ENCODE assay signal across 9 cellular contexts in genomic region chr9:5869315-5870019, GRCh38. TPM values are rescaled to one million over a fixed set of nuclear protein-coding genes. Genes with fewer than 3 reads are reported as not detected.
DNase-seq lines count a peak whose midpoint lies in the region; ATAC-seq and TF ChIP-seq lines count a peak whose summit lies in the region.
"Had no signal": no experiment of that assay in that cellular context is flagged by ENCODE, and none has a peak within 500 bp of the region (broad histone marks: within the 10 kb centered on the region; RNA-seq: fewer than 3 reads in every experiment).

No MANE protein-coding gene starts in this region.

- peak; percentile 71 for TF ChIP-seq CTCF in GM12872 (IDR thresholded peaks at IDR 0.05; ENCODE audit: insufficient read depth, low read depth, low read length)
- TF ChIP-seq CTCF in Loucy (conservative IDR thresholded peaks at IDR 0.05; ENCODE audit: low read length) = peak; percentile 65

- no peak overlapping the region for H4K8ac ChIP-seq in mesendoderm (ENCODE audit: low read depth, low read length)

- H3K27me3 ChIP-seq in Loucy (ENCODE audit: insufficient read depth, low read length, poor library complexity, severe bottlenecking) (no peaks in the 10 kb centered on the region), mesendoderm (ENCODE audit: insufficient read depth, low read length, poor library complexity) (no peaks in the 10 kb centered on the region)

- H3K4me1 Mint-ChIP-seq in activated T-helper 17 cell treated with anti-CD3 and anti-CD28 coated beads, Interleukin-2, amount 50 U/mL, for 72 hours = no peaks in the 10 kb centered on the region

- H3K9ac ChIP-seq in Loucy (ENCODE audit: low read depth, low read length, poor library complexity, severe bottlenecking) (no peak overlapping the region), mesendoderm (ENCODE audit: low read length) (no peak overlapping the region)

- peak; percentile 62 for ATAC-seq in activated T-helper 17 cell treated with anti-CD3 and anti-CD28 coated beads, Interleukin-2, amount 50 U/mL, for 72 hours (replicated peaks)
- no peak for ATAC-seq in HG02970 (IDR thresholded peaks at IDR 0.05; ENCODE audit: low FRiP score, unreplicated experiment)

- H2AFZ ChIP-seq in Loucy (ENCODE audit: low read length) = peak overlapping the region; percentile 29

- H3K4me3 ChIP-seq in Loucy (ENCODE audit: low read length, poor library complexity, severe bottlenecking) = no peak overlapping the region
- H3K4me3 ChIP-seq in mesendoderm (ENCODE audit: low read length) = no peak overlapping the region

- H3K9me2 ChIP-seq in Loucy (replicated peaks; ENCODE audit: low read depth, low read length) = no peaks in the 10 kb centered on the region

- no peak overlapping the region for H2BK15ac ChIP-seq in mesendoderm (replicated peaks; ENCODE audit: low read depth)

- no peaks in the 10 kb centered on the region for H3K79me1 ChIP-seq in mesendoderm (ENCODE audit: low read length)

- no peak overlapping the region for H2AK5ac ChIP-seq in mesendoderm (ENCODE audit: low read length)

- H3K27ac Mint-ChIP-seq in activated T-helper 17 cell treated with anti-CD3 and anti-CD28 coated beads, Interleukin-2, amount 50 U/mL, for 72 hours = peak overlapping the region; percentile 74

- H3K36me3 Mint-ChIP-seq in activated T-helper 17 cell treated with anti-CD3 and anti-CD28 coated beads, Interleukin-2, amount 50 U/mL, for 72 hours (ENCODE audit: low read depth) = no peaks in the 10 kb centered on the region

- H3K79me2 ChIP-seq in Loucy (ENCODE audit: insufficient read depth, low read length) (no peaks in the 10 kb centered on the region), mesendoderm (ENCODE audit: control insufficient read depth, insufficient read depth, low read length) (no peaks in the 10 kb centered on the region)

- H4K5ac ChIP-seq in mesendoderm (ENCODE audit: low read length) = no peak overlapping the region

- H3K36me3 ChIP-seq in Loucy (ENCODE audit: insufficient read depth, low read length) (no peaks in the 10 kb centered on the region), mesendoderm (ENCODE audit: control insufficient read depth, insufficient read depth, low read length) (no peaks in the 10 kb centered on the region)

- H3F3A ChIP-seq in Loucy (ENCODE audit: low read depth) = no peaks in the 10 kb centered on the region

- H3K4me1 ChIP-seq in Loucy (ENCODE audit: insufficient read depth, low read length, poor library complexity, severe bottlenecking) (peaks cover 12% of the 10 kb centered on the region), mesendoderm (ENCODE audit: control insufficient read depth, low read depth, low read length) (no peaks in the 10 kb centered on the region)

- H2BK5ac ChIP-seq in mesendoderm (ENCODE audit: low read length) = no peak overlapping the region

- no peak overlapping the region for H2BK120ac ChIP-seq in mesendoderm (ENCODE audit: low read depth, low read length)

- WGBS in mesendoderm (ENCODE audit: extremely low coverage, insufficient coverage, low lambda C conversion rate) = no CpG with 5 or more reads among the region's 3 CpGs

- H3K56ac ChIP-seq in mesendoderm (ENCODE audit: low read length) = no peak overlapping the region

- no peak overlapping the region for H3K4ac ChIP-seq in mesendoderm (ENCODE audit: low read depth, low read length)

- DNase-seq in mesendoderm = peak; percentile 78
- no peak for DNase-seq in NOMO-1 (lab: John Stamatoyannopoulos, UW; ENCODE audit: unreplicated experiment in 2 of 2)
- no peak for DNase-seq in NCI-H1436 (lab: John Stamatoyannopoulos, UW)
- no peak for DNase-seq in ureter (ENCODE audit: low spot score)
- DNase-seq: Kasumi-1 had no signal

- no peak overlapping the region for H3K18ac ChIP-seq in mesendoderm (ENCODE audit: low read length)

- no peak overlapping the region for H3K23ac ChIP-seq in mesendoderm (ENCODE audit: low read length)

- no peak overlapping the region for H3K4me2 ChIP-seq in Loucy (ENCODE audit: low read depth, low read length, poor library complexity, severe bottlenecking)
- no peak overlapping the region for H3K4me2 ChIP-seq in mesendoderm (ENCODE audit: low read length)

- H3K27me3 Mint-ChIP-seq in activated T-helper 17 cell treated with anti-CD3 and anti-CD28 coated beads, Interleukin-2, amount 50 U/mL, for 72 hours = no peaks in the 10 kb centered on the region

- no peak overlapping the region for H3K4me3 Mint-ChIP-seq in activated T-helper 17 cell treated with anti-CD3 and anti-CD28 coated beads, Interleukin-2, amount 50 U/mL, for 72 hours

- no peaks in the 10 kb centered on the region for H4K20me1 ChIP-seq in Loucy (ENCODE audit: insufficient read depth, low read length, poor library complexity, severe bottlenecking)

- no peak overlapping the region for H3K27ac ChIP-seq in mesendoderm (ENCODE audit: low read depth, low read length)

- no peaks in the 10 kb centered on the region for H3K9me3 ChIP-seq in Loucy (ENCODE audit: insufficient read depth, low read depth, low read length)

- H3K9me3 Mint-ChIP-seq in activated T-helper 17 cell treated with anti-CD3 and anti-CD28 coated beads, Interleukin-2, amount 50 U/mL, for 72 hours = no peaks in the 10 kb centered on the region

RNA-seq across cellular contexts. Expression of gene MLANA, which starts 21.2 kb away (rescaled TPM):
- not detected for total RNA-seq in activated T-helper 17 cell treated with anti-CD3 and anti-CD28 coated beads, Interleukin-2, amount 50 U/mL, for 72 hours
- not detected for polyA plus RNA-seq in mesendoderm (2013, experiment 1 of 2)
- not detected for polyA plus RNA-seq in mesendoderm (2013, experiment 2 of 2)
- total RNA-seq in ureter = not detected

RNA-seq across cellular contexts. Expression of gene ERMP1, which starts 36.5 kb away (rescaled TPM):
- total RNA-seq in activated T-helper 17 cell treated with anti-CD3 and anti-CD28 coated beads, Interleukin-2, amount 50 U/mL, for 72 hours = 10 to 100 TPM; 17.7 to 22.4 TPM
- 7.7 TPM for polyA plus RNA-seq in mesendoderm (2013, experiment 1 of 2)
- 7.4 TPM for polyA plus RNA-seq in mesendoderm (2013, experiment 2 of 2)
- 106 TPM for total RNA-seq in ureter
